ENCODE assay signal across 9 cellular contexts in the genomic region with DNA sequence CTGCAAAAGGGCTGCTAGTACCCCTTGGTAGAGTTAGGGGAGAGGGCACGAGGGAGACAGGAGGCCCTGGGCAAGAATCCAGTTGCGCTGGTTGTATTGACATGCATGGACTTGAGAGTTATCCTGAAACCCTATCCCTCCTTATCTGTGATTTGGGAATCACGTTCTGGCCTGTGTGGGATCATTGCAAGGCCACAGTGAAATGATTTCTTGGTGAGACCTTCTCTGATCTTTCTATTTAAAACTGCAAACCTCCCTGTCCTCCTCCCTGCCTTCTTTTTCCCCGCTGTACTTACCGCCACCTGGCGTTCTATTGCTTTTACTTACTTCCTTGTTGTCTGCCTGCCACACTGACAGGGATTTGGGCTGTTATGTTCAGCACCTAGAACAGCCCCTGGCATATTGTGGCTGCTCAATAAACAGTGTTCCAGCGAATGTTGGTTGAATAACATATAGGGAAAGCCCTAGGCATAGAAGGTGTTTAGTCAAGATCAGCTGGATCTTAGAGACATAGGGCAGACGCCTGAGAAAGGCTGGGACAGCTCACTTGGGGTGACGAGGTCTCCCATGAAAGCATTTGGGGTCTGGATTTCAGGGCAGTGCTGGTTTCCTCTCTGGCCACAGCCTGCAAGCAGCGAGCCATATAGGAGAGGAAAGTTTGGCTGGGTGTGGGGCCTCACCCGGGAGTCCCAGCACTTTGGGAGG. TPM values are rescaled to one million over a fixed set of nuclear protein-coding genes. Genes with fewer than 3 reads are reported as not detected.
DNase-seq lines count a peak whose midpoint lies in the region; ATAC-seq, FAIRE-seq and TF ChIP-seq lines count a peak whose summit lies in the region.
"Had no signal": no experiment of that assay in that cellular context is flagged by ENCODE, and none has a peak within 500 bp of the region (broad histone marks: within the 10 kb centered on the region; RNA-seq: fewer than 3 reads in every experiment).

No MANE protein-coding gene starts in this region.

- H3K4me3 ChIP-seq in astrocyte (ENCODE audit: insufficient read depth, low read depth, low read length) = no peak overlapping the region

- DNase-seq in AG09319 (ENCODE audit: extremely low read depth, low read depth) (no peak), NCI-H2196 treated with DMSO at 0.1 percent for 48 hours (lab: John Stamatoyannopoulos, UW; ENCODE audit: unreplicated experiment) (peak; percentile 50), astrocyte (ENCODE audit: low read depth) (peak; percentile 38), left lobe of liver (ENCODE audit: low spot score) (no peak), substantia nigra (lab: John Stamatoyannopoulos, UW) (no peak)

- no peak overlapping the region for H3K27ac ChIP-seq in astrocyte (ENCODE audit: low read depth, low read length)
- no peak overlapping the region for H3K27ac ChIP-seq in substantia nigra (ENCODE audit: low read depth, low read length, poor library complexity, severe bottlenecking)

- H3K4me1 Mint-ChIP-seq in astrocyte (ENCODE audit: low read depth, unreplicated experiment) = peaks cover 5% of the 10 kb centered on the region

- no peak overlapping the region for H3K4me2 ChIP-seq in astrocyte (ENCODE audit: low read length)

- no peak overlapping the region for H2AFZ ChIP-seq in astrocyte (ENCODE audit: low read depth, low read length)

- no peak overlapping the region for H3K4me3 Mint-ChIP-seq in astrocyte (ENCODE audit: unreplicated experiment)

- TF ChIP-seq CTCF in AG09319 (IDR thresholded peaks at IDR 0.05; ENCODE audit: low read depth, low read length) (peak; percentile 30), GM12874 (IDR thresholded peaks at IDR 0.05; ENCODE audit: insufficient read depth, low read depth, low read length) (peak; percentile 64), astrocyte (IDR thresholded peaks at IDR 0.05; ENCODE audit: insufficient read depth, low read depth, low read length) (peak; percentile 52)

- peak; percentile 38 for ATAC-seq in left lobe of liver
- ATAC-seq in GM18511 (IDR thresholded peaks at IDR 0.05; ENCODE audit: unreplicated experiment) = no peak
- no peak for ATAC-seq in HG02981 (IDR thresholded peaks at IDR 0.05; ENCODE audit: unreplicated experiment)

- H3K9me3 Mint-ChIP-seq in astrocyte (ENCODE audit: unreplicated experiment) = no peaks in the 10 kb centered on the region

- no peak for FAIRE-seq in astrocyte (lab: Jason Lieb, UNC)
- FAIRE-seq: islet of Langerhans had no signal

- H3K36me3 Mint-ChIP-seq in astrocyte (ENCODE audit: low read depth, unreplicated experiment) = peaks cover 2% of the 10 kb centered on the region

- H3K36me3 ChIP-seq in astrocyte (ENCODE audit: insufficient read depth, low read length) = no peaks in the 10 kb centered on the region

- H3K9me3 ChIP-seq in astrocyte (ENCODE audit: insufficient read depth, low read depth, low read length) = no peaks in the 10 kb centered on the region

- peaks cover 5% of the 10 kb centered on the region for H4K20me1 ChIP-seq in astrocyte (ENCODE audit: insufficient read depth, low read length)

- peaks cover 14% of the 10 kb centered on the region for H3K27me3 Mint-ChIP-seq in astrocyte (ENCODE audit: low read depth, unreplicated experiment)

- H3K4me1 ChIP-seq in astrocyte (ENCODE audit: insufficient read depth, low read length) = peaks cover 7% of the 10 kb centered on the region

- no peak overlapping the region for H3K27ac Mint-ChIP-seq in astrocyte (ENCODE audit: unreplicated experiment)

- H3K27me3 ChIP-seq in astrocyte (ENCODE audit: insufficient read depth, low read length) = peaks cover 31% of the 10 kb centered on the region

- no peak overlapping the region for H3K9ac ChIP-seq in astrocyte (ENCODE audit: low read length)

- no peaks in the 10 kb centered on the region for H3K79me2 ChIP-seq in astrocyte (ENCODE audit: insufficient read depth, low read length)

RNA-seq across cellular contexts. Expression of a gene that starts 25.6 kb away (rescaled TPM):
- 24.3 and 45.4 TPM in 2 replicates for total RNA-seq in astrocyte
- total RNA-seq in left lobe of liver = 29.3 TPM

Comparison
In these comparisons a context has a peak if more than half of its experiments do, and no peak if none do; other contexts are left out.
1. DNase-seq: peak in NCI-H2196 treated with DMSO at 0.1 percent for 48 hours (single experiment) and astrocyte (single experiment); none in AG09319 (single experiment), left lobe of liver (single experiment) and substantia nigra (0 of 49).
2. Peak in every context shown above with its lines, with median percentiles within 50 percentile points of each other: CTCF ChIP-seq.